1 cellular context compared by ENCODE assay signal in genomic region chr9:95124582-95125359, GRCh38.
TF ChIP-seq lines count a peak whose summit lies in the region.

No MANE protein-coding gene starts in this region.

TF ChIP-seq in liver, 16 proteins besides CTCF, POLR2A, EP300 and RAD21 (continued from another document):
- TF ChIP-seq EGR1 (IDR thresholded peaks at IDR 0.05; ENCODE audit: low read depth in 2 of 2) (no peak), HNF4G (IDR thresholded peaks at IDR 0.05) (no peak), GABPA (IDR thresholded peaks at IDR 0.05 in 1 of 2, conservative IDR thresholded peaks at IDR 0.05 in 1 of 2) (no peak), SP1 (IDR thresholded peaks at IDR 0.05) (no peak), TAF1 (conservative IDR thresholded peaks at IDR 0.05) (no peak), RXRA (IDR thresholded peaks at IDR 0.05) (no peak)
